In the genomic region with DNA sequence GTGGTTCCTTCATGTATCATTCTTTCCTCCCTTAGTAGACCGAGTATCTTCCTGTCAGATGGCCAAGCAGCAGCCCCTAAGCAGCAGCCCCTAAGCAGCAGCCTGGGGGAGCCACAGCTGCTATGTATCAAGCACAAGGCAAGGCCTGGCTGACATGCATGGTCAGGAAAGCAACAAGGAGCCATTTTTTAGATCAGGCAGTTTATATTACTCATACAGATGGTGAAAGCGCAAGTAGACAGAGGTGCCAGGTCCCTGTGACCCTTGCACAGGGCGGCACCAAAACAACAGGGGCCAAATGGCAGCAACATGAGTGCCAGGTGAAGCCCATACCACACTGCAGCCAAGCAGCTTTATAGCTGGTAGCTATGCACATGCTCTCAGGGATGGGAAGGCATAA, we compare ENCODE assay signal across 16 cellular contexts. TPM values are rescaled to one million over a fixed set of nuclear protein-coding genes. Genes with fewer than 3 reads are reported as not detected.
DNase-seq lines count a peak whose midpoint lies in the region; ATAC-seq and TF ChIP-seq lines count a peak whose summit lies in the region.
"Had no signal": no experiment of that assay in that cellular context is flagged by ENCODE, and none has a peak within 500 bp of the region (broad histone marks: within the 10 kb centered on the region; RNA-seq: fewer than 3 reads in every experiment).

No MANE protein-coding gene starts in this region.

- peaks cover 11% of the 10 kb centered on the region for H3K9me3 Mint-ChIP-seq in WTC11
- H3K9me3 Mint-ChIP-seq: CD4-positive, alpha-beta T cell had no signal

- POLR2A ChIA-PET in WTC11 (lab: Charles Lee): interaction anchor here (0.8 kb wide), 1 partner anchor 39 kb away, joined by 3 read pairs; the partner anchor contains the start of gene SLC20A1

- H3K9ac ChIP-seq in colonic mucosa (ENCODE audit: low read depth in 2 of 2, low read length in 2 of 2): peak overlapping the region in 1 of 2 donors; percentile 5

- peak overlapping the region; percentile 27 for H3K27ac ChIP-seq in colonic mucosa
- no peak overlapping the region for H3K27ac ChIP-seq in spleen

- ATAC-seq in WTC11 (no peak), HG03521 (IDR thresholded peaks at IDR 0.05; ENCODE audit: unreplicated experiment) (no peak)

- CTCF ChIA-PET in WTC11 (lab: Charles Lee): interaction anchor here (0.8 to 2.9 kb wide), 5 partner anchors 21 to 335 kb away, joined by 5 to 12 read pairs (median 6); partner anchors contain the start of gene SLC20A1

- H3K27ac Mint-ChIP-seq in WTC11: peak overlapping the region; percentile 3; the same call in 1 of the 2 replicates
- H3K27ac Mint-ChIP-seq: CD4-positive, alpha-beta T cell had no signal

- no peaks in the 10 kb centered on the region for H3K4me1 ChIP-seq in colonic mucosa
- H3K4me1 ChIP-seq in spleen: no peaks in the 10 kb centered on the region
- H3K4me1 ChIP-seq: BE2C had no signal

- 81 to 90% (median 83%) methylated on average over 3 of the region's 3 CpGs for WGBS in spleen, 5 donors

- TF ChIP-seq POLR2A in spleen (IDR thresholded peaks at IDR 0.05): no peak

- H3K4me3 ChIP-seq in colonic mucosa (no peak overlapping the region), spleen (no peak overlapping the region)

- DNase-seq in WTC11 (ENCODE audit: low spot score) (no peak), colonic mucosa (peak; percentile 72), mesenteric fat pad (ENCODE audit: low spot score) (peak; percentile 62), spleen (peak; percentile 24), NCI-H146 (lab: John Stamatoyannopoulos, UW) (no peak)
- DNase-seq in activated CD8-positive, alpha-beta memory T cell treated with anti-CD3 and anti-CD28 coated beads for 24 hours: no peak
- DNase-seq: BE2C; CD4-positive, alpha-beta T cell; DMS79; H9; NCI-H2029; NCI-H2171; NCI-H446 treated with DMSO at 0.1 percent for 48 hours; NK-92 treated with Interleukin-12 subunit alpha and Interleukin-12 subunit beta, amount 100 ng/mL, for 24 hours; SIG-M5 had no signal

- H3K4me3 Mint-ChIP-seq in WTC11: no peak overlapping the region
- H3K4me3 Mint-ChIP-seq: CD4-positive, alpha-beta T cell; H9 had no signal

- H3K27me3 ChIP-seq in colonic mucosa (no peaks in the 10 kb centered on the region), spleen (replicated peaks in 1 of 7) (no peaks in the 10 kb centered on the region)
- H3K27me3 ChIP-seq: BE2C had no signal

- H3K36me3 Mint-ChIP-seq in WTC11: no peaks in the 10 kb centered on the region

- no peak for TF ChIP-seq CTCF in WTC11 (IDR thresholded peaks at IDR 0.05)
- TF ChIP-seq CTCF in colonic mucosa (IDR thresholded peaks at IDR 0.05): no peak
- TF ChIP-seq CTCF in spleen (IDR thresholded peaks at IDR 0.05 in 8 of 11, conservative IDR thresholded peaks at IDR 0.05 in 3 of 11): no peak

- H3K27me3 Mint-ChIP-seq in WTC11 (ENCODE audit: low read depth): peaks cover 11% of the 10 kb centered on the region
- H3K27me3 Mint-ChIP-seq: CD4-positive, alpha-beta T cell had no signal

- no peaks in the 10 kb centered on the region for H3K9me3 ChIP-seq in colonic mucosa
- H3K9me3 ChIP-seq in spleen: peaks cover 0 to 11% (median 0%) of the 10 kb centered on the region in 8 donors
- H3K9me3 ChIP-seq: BE2C had no signal

- intact Hi-C loops in colonic mucosa (cut with DNase I) (loop anchor here (10.0 kb wide), 1 partner anchor 338 kb away; no protein-coding TSS in a partner anchor), spleen (cut with DNase I; ENCODE audit: low total_unique reads) (no loop called here)

- H3K4me1 Mint-ChIP-seq in WTC11: no peaks in the 10 kb centered on the region
- H3K4me1 Mint-ChIP-seq: H9 had no signal

- H3K36me3 ChIP-seq in colonic mucosa (no peaks in the 10 kb centered on the region), spleen (no peaks in the 10 kb centered on the region)
- H3K36me3 ChIP-seq: BE2C had no signal

TF ChIP-seq in WTC11, 78 proteins besides CTCF, POLR2A, EP300 and RAD21:
- TF ChIP-seq ZNF121 (CRISPR knock-in tag; IDR thresholded peaks at IDR 0.05) (no peak), CBFB (CRISPR knock-in tag; IDR thresholded peaks at IDR 0.05; ENCODE audit: low read depth) (no peak), AFF4 (CRISPR knock-in tag; IDR thresholded peaks at IDR 0.05; ENCODE audit: borderline replicate concordance) (no peak), ESRRA (CRISPR knock-in tag; IDR thresholded peaks at IDR 0.05; ENCODE audit: borderline replicate concordance) (no peak), NFATC4 (CRISPR knock-in tag; IDR thresholded peaks at IDR 0.05) (no peak), JAZF1 (CRISPR knock-in tag; IDR thresholded peaks at IDR 0.05) (no peak)
- TF ChIP-seq, protein P1, sequence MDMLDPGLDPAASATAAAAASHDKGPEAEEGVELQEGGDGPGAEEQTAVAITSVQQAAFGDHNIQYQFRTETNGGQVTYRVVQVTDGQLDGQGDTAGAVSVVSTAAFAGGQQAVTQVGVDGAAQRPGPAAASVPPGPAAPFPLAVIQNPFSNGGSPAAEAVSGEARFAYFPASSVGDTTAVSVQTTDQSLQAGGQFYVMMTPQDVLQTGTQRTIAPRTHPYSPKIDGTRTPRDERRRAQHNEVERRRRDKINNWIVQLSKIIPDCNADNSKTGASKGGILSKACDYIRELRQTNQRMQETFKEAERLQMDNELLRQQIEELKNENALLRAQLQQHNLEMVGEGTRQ (CRISPR knock-in tag; IDR thresholded peaks at IDR 0.05): no peak

RNA-seq across cellular contexts. Expression of gene CHCHD5, which starts 22.2 kb away (rescaled TPM):
- total RNA-seq in WTC11 (2021) (33.2 to 36.5 TPM (median 33.7 TPM) in 3 replicates), colonic mucosa (10 to 100 TPM; 27.0 to 39.5 TPM), mesenteric fat pad (21.0 TPM), spleen (10 to 100 TPM; 11.9 to 22.4 (median 16.1) TPM)
- 10 to 100 TPM; 21.5 to 34.8 (median 31.9) TPM for polyA plus RNA-seq in spleen

RNA-seq across cellular contexts. Expression of gene SLC20A1, which starts 39.2 kb away (rescaled TPM):
- total RNA-seq in WTC11 (2021) (59.9 to 64.4 TPM (median 60.1 TPM) in 3 replicates), colonic mucosa (100 to 1,000 TPM in 1 of 2 donors, 10 to 100 TPM in 1; 50.9 to 119 TPM), mesenteric fat pad (46.5 TPM), spleen (10 to 100 TPM; 49.0 to 83.6 (median 69.9) TPM)
- 10 to 100 TPM; 15.4 to 24.5 (median 17.8) TPM for polyA plus RNA-seq in spleen

Comparison
In these comparisons a context has a peak if more than half of its experiments do, and no peak if none do; other contexts are left out.
1. DNase-seq: peak in colonic mucosa (single experiment), mesenteric fat pad (single experiment) and spleen (single experiment); none in WTC11 (single experiment), NCI-H146 (single experiment) and activated CD8-positive, alpha-beta memory T cell treated with anti-CD3 and anti-CD28 coated beads for 24 hours (single experiment).